In the genomic region with DNA sequence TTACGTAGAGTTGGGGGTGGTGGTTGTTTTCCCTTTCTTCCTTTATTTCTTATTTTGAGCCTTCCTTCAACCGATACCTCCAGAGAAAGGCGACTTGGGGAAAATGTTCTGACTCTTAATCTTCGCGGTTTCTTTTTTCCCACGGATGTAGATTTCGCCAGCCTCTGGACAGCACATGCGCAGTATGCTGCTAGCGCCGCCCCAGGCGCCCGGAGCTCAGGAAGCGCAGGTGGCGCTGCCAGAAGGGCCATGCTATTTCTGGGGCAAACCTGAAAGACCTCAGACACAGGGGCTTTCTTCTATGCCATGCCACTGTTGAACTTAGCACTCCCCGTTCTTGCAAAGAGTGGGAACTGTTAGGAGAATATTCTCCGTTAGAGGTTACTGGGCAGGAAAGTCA, we compare ENCODE assay signal across 15 cellular contexts.
DNase-seq lines count a peak whose midpoint lies in the region; ATAC-seq lines count a peak whose summit lies in the region.
"Had no signal": no experiment of that assay in that cellular context is flagged by ENCODE, and none has a peak within 500 bp of the region (broad histone marks: within the 10 kb centered on the region; RNA-seq: fewer than 3 reads in every experiment).

No MANE protein-coding gene starts in this region.

- ATAC-seq in stimulated activated naive CD8-positive, alpha-beta T cell treated with anti-CD3 and anti-CD28 coated beads, Interleukin-15, amount 100 ng/mL, for 72 hours, result no peak
- ATAC-seq in stimulated activated naive CD8-positive, alpha-beta T cell treated with anti-CD3 and anti-CD28 coated beads, Interleukin-15, Interleukin-2, amounts not matched to agents 100 U/mL and 50 U/mL, for 24 hours, result no peak
- ATAC-seq in activated T-helper 17 cell treated with anti-CD3 and anti-CD28 coated beads, Interleukin-2, amount 50 U/mL, for 72 hours (replicated peaks), result no peak
- ATAC-seq in HG03097 (IDR thresholded peaks at IDR 0.05; ENCODE audit: low FRiP score, unreplicated experiment), result no peak
- ATAC-seq: PC-3 had no signal

- H3K9me3 Mint-ChIP-seq in stimulated activated naive CD8-positive, alpha-beta T cell treated with anti-CD3 and anti-CD28 coated beads, Interleukin-15, amount 100 ng/mL, for 72 hours, result peaks cover 0 to 4% of the 10 kb centered on the region in 2 donors
- no peaks in the 10 kb centered on the region for H3K9me3 Mint-ChIP-seq in activated T-helper 17 cell treated with anti-CD3 and anti-CD28 coated beads, Interleukin-2, amount 50 U/mL, for 72 hours
- H3K9me3 Mint-ChIP-seq: HFFc6 had no signal

- DNase-seq in stimulated activated naive CD8-positive, alpha-beta T cell treated with anti-CD3 and anti-CD28 coated beads, Interleukin-15, amount 100 ng/mL, for 72 hours, result no peak
- no peak for DNase-seq in stimulated activated naive CD8-positive, alpha-beta T cell treated with anti-CD3 and anti-CD28 coated beads, Interleukin-15, Interleukin-2, amounts not matched to agents 100 U/mL and 50 U/mL, for 24 hours
- DNase-seq in astrocyte of the hippocampus (ENCODE audit: low read depth, low spot score) (peak; percentile 15), mesenteric fat pad (ENCODE audit: low spot score) (peak; percentile 67), NCI-H1105 (lab: John Stamatoyannopoulos, UW) (no peak)
- DNase-seq: ACHN; Caco-2; CD4-positive, CD25-positive, alpha-beta regulatory T cell; HFFc6; Karpas-422; NCI-H187; NCI-H446; PC-3 had no signal

- H3K4me1 Mint-ChIP-seq in stimulated activated naive CD8-positive, alpha-beta T cell treated with anti-CD3 and anti-CD28 coated beads, Interleukin-15, amount 100 ng/mL, for 72 hours, result no peaks in the 10 kb centered on the region
- H3K4me1 Mint-ChIP-seq in activated T-helper 17 cell treated with anti-CD3 and anti-CD28 coated beads, Interleukin-2, amount 50 U/mL, for 72 hours, result no peaks in the 10 kb centered on the region
- H3K4me1 Mint-ChIP-seq: CD4-positive, CD25-positive, alpha-beta regulatory T cell had no signal

- peaks cover 6% of the 10 kb centered on the region for H3K27me3 Mint-ChIP-seq in stimulated activated naive CD8-positive, alpha-beta T cell treated with anti-CD3 and anti-CD28 coated beads, Interleukin-15, amount 100 ng/mL, for 72 hours
- H3K27me3 Mint-ChIP-seq in activated T-helper 17 cell treated with anti-CD3 and anti-CD28 coated beads, Interleukin-2, amount 50 U/mL, for 72 hours, result peaks cover 9% of the 10 kb centered on the region

- H3K27ac Mint-ChIP-seq in stimulated activated naive CD8-positive, alpha-beta T cell treated with anti-CD3 and anti-CD28 coated beads, Interleukin-15, amount 100 ng/mL, for 72 hours, result no peak overlapping the region
- H3K27ac Mint-ChIP-seq in activated T-helper 17 cell treated with anti-CD3 and anti-CD28 coated beads, Interleukin-2, amount 50 U/mL, for 72 hours, result no peak overlapping the region
- H3K27ac Mint-ChIP-seq: CD4-positive, CD25-positive, alpha-beta regulatory T cell; HFFc6 had no signal

- no peaks in the 10 kb centered on the region for H3K36me3 Mint-ChIP-seq in activated T-helper 17 cell treated with anti-CD3 and anti-CD28 coated beads, Interleukin-2, amount 50 U/mL, for 72 hours (ENCODE audit: low read depth)
- H3K36me3 Mint-ChIP-seq: CD4-positive, CD25-positive, alpha-beta regulatory T cell had no signal

- peak overlapping the region; percentile 7 to 37 for H3K4me3 Mint-ChIP-seq in stimulated activated naive CD8-positive, alpha-beta T cell treated with anti-CD3 and anti-CD28 coated beads, Interleukin-15, amount 100 ng/mL, for 72 hours
- no peak overlapping the region for H3K4me3 Mint-ChIP-seq in activated T-helper 17 cell treated with anti-CD3 and anti-CD28 coated beads, Interleukin-2, amount 50 U/mL, for 72 hours
- H3K4me3 Mint-ChIP-seq: CD4-positive, CD25-positive, alpha-beta regulatory T cell; HFFc6 had no signal

Comparison
In these comparisons a context has a peak if more than half of its experiments do, and no peak if none do; other contexts are left out.
1. DNase-seq: peak in astrocyte of the hippocampus (single experiment) and mesenteric fat pad (single experiment); none in stimulated activated naive CD8-positive, alpha-beta T cell treated with anti-CD3 and anti-CD28 coated beads, Interleukin-15, amount 100 ng/mL, for 72 hours (0 of 2), stimulated activated naive CD8-positive, alpha-beta T cell treated with anti-CD3 and anti-CD28 coated beads, Interleukin-15, Interleukin-2, amounts not matched to agents 100 U/mL and 50 U/mL, for 24 hours (single experiment) and NCI-H1105 (single experiment).